Comparison of ENCODE assay signal across 10 cellular contexts in the genomic region with DNA sequence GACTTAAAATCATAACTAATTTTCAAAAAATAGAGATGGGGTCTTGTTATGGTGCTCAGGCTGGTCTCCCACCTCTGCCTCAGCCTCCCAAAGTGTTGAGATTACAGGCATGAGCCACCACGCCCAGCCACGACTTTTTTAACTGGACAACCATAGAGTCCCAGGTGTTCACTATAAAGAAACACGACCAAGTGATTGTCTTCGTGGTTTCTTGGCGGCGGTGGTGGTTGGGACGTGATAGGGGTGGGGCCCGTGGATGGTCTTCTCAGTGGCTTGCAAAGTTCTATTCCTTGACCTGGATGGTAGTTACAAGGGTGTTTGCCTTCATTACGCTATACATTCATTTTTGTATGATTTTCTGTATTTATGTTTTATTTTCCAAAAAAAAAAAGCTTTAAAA.
"Had no signal": no experiment of that assay in that cellular context is flagged by ENCODE, and none has a peak within 500 bp of the region (broad histone marks: within the 10 kb centered on the region; RNA-seq: fewer than 3 reads in every experiment).

No MANE protein-coding gene starts in this region.

- H3K4me3 ChIP-seq: coronary artery, neural progenitor cell, sigmoid colon, stomach, testis, upper lobe of right lung had no signal

- H3K4me1 ChIP-seq: neural progenitor cell, sigmoid colon, testis, upper lobe of right lung had no signal

- H3K4me1 Mint-ChIP-seq: neural progenitor cell had no signal

- DNase-seq: amniotic stem cell, sigmoid colon, upper lobe of right lung had no signal

- H3K4me2 ChIP-seq: neural progenitor cell had no signal

- H2AFZ ChIP-seq: neural progenitor cell had no signal

- H3K36me3 Mint-ChIP-seq: activated naive CD8-positive, alpha-beta T cell; naive B cell; neural progenitor cell had no signal

- H3K36me3 ChIP-seq: neural progenitor cell, sigmoid colon, stomach, upper lobe of right lung had no signal

- H3K9ac ChIP-seq: neural progenitor cell had no signal

- H3K27ac ChIP-seq: coronary artery, neural progenitor cell, sigmoid colon, stomach, testis, upper lobe of right lung had no signal

- H3K4me3 Mint-ChIP-seq: activated naive CD8-positive, alpha-beta T cell; activated T-cell treated with anti-CD3 and anti-CD28 coated beads, Interleukin-2, amount 50 U/mL, for 4 hours; neural progenitor cell had no signal

- H3K9me3 ChIP-seq: sigmoid colon, stomach, testis, upper lobe of right lung had no signal

- H3K27ac Mint-ChIP-seq: activated naive CD8-positive, alpha-beta T cell; neural progenitor cell had no signal

- H3K27me3 ChIP-seq: neural progenitor cell, sigmoid colon, stomach, testis, upper lobe of right lung had no signal

- H3K9me3 Mint-ChIP-seq: activated T-cell treated with anti-CD3 and anti-CD28 coated beads, Interleukin-2, amount 50 U/mL, for 4 hours; neural progenitor cell had no signal
